Comparison of ENCODE assay signal across 25 cellular contexts in genomic region chr11:106888386-106888785, GRCh38.
"Had no signal": no experiment of that assay in that cellular context is flagged by ENCODE, and none has a peak within 500 bp of the region (broad histone marks: within the 10 kb centered on the region; RNA-seq: fewer than 3 reads in every experiment).

No MANE protein-coding gene starts in this region.

- ATAC-seq: esophagus mucosa; gastroesophageal sphincter; heart left ventricle; left cardiac atrium; left lung; left ventricle myocardium superior; lower lobe of right lung; mucosa of descending colon; naive thymus-derived CD8-positive, alpha-beta T cell had no signal

- H3K4me3 ChIP-seq: coronary artery, dorsolateral prefrontal cortex, esophagus squamous epithelium, gastroesophageal sphincter, heart left ventricle, hepatocyte, left lung, lower lobe of right lung, mucosa of descending colon had no signal

- DNase-seq: dermis blood vessel endothelial cell; dorsolateral prefrontal cortex; effector CD4-positive, alpha-beta T cell; effector memory CD4-positive, alpha-beta T cell; erythroblast; esophagus squamous epithelium; foreskin fibroblast; heart left ventricle; hypothalamus; immature natural killer cell; left cardiac atrium; left lung; left ventricle myocardium superior; lower lobe of right lung; mesenchymal stem cell; mucosa of descending colon; naive B cell; naive thymus-derived CD8-positive, alpha-beta T cell had no signal

- FAIRE-seq: colon, frontal cortex, keratinocyte had no signal
